In genomic region chr3:184336484-184337230, GRCh38 we compare ENCODE assay signal across 8 cellular contexts.
DNase-seq lines count a peak whose midpoint lies in the region; ATAC-seq and TF ChIP-seq lines count a peak whose summit lies in the region.

No MANE protein-coding gene starts in this region.

- TF ChIP-seq POLR2A in GM18505 (IDR thresholded peaks at IDR 0.05; ENCODE audit: borderline replicate concordance, extremely low read depth, insufficient read depth, insufficient read length) = no peak

- H3K36me3 Mint-ChIP-seq in stimulated activated naive CD8-positive, alpha-beta T cell treated with anti-CD3 and anti-CD28 coated beads, Interleukin-15, Interleukin-2, amounts not matched to agents 100 ng/mL and 50 ng/mL, for 24 hours (ENCODE audit: low read depth) = peaks cover 37% of the 10 kb centered on the region
- peaks cover 4% of the 10 kb centered on the region for H3K36me3 Mint-ChIP-seq in activated naive CD8-positive, alpha-beta T cell

- ATAC-seq in stimulated activated naive CD8-positive, alpha-beta T cell treated with anti-CD3 and anti-CD28 coated beads, Interleukin-15, Interleukin-2, amounts not matched to agents 100 U/mL and 50 U/mL, for 24 hours = no peak
- ATAC-seq in GM18505 (IDR thresholded peaks at IDR 0.05; ENCODE audit: unreplicated experiment) = no peak

- peak overlapping the region; percentile 81 for H3K27ac Mint-ChIP-seq in stimulated activated naive CD8-positive, alpha-beta T cell treated with anti-CD3 and anti-CD28 coated beads, Interleukin-15, Interleukin-2, amounts not matched to agents 100 ng/mL and 50 ng/mL, for 24 hours
- peak overlapping the region; percentile 86 for H3K27ac Mint-ChIP-seq in activated naive CD8-positive, alpha-beta T cell

- H3K27me3 Mint-ChIP-seq in stimulated activated naive CD8-positive, alpha-beta T cell treated with anti-CD3 and anti-CD28 coated beads, Interleukin-15, Interleukin-2, amounts not matched to agents 100 ng/mL and 50 ng/mL, for 24 hours = no peaks in the 10 kb centered on the region
- no peaks in the 10 kb centered on the region for H3K27me3 Mint-ChIP-seq in activated naive CD8-positive, alpha-beta T cell

- peak overlapping the region; percentile 88 for H3K4me3 Mint-ChIP-seq in stimulated activated naive CD8-positive, alpha-beta T cell treated with anti-CD3 and anti-CD28 coated beads, Interleukin-15, Interleukin-2, amounts not matched to agents 100 ng/mL and 50 ng/mL, for 24 hours
- peak overlapping the region; percentile 92 for H3K4me3 Mint-ChIP-seq in activated naive CD8-positive, alpha-beta T cell

- peaks cover 59% of the 10 kb centered on the region for H3K4me1 Mint-ChIP-seq in stimulated activated naive CD8-positive, alpha-beta T cell treated with anti-CD3 and anti-CD28 coated beads, Interleukin-15, Interleukin-2, amounts not matched to agents 100 ng/mL and 50 ng/mL, for 24 hours (ENCODE audit: low read depth)
- H3K4me1 Mint-ChIP-seq in activated naive CD8-positive, alpha-beta T cell (ENCODE audit: low read depth) = peaks cover 56% of the 10 kb centered on the region

- no peaks in the 10 kb centered on the region for H3K9me3 Mint-ChIP-seq in stimulated activated naive CD8-positive, alpha-beta T cell treated with anti-CD3 and anti-CD28 coated beads, Interleukin-15, Interleukin-2, amounts not matched to agents 100 ng/mL and 50 ng/mL, for 24 hours
- no peaks in the 10 kb centered on the region for H3K9me3 Mint-ChIP-seq in activated naive CD8-positive, alpha-beta T cell (ENCODE audit: low read depth)

- DNase-seq in stimulated activated naive CD8-positive, alpha-beta T cell treated with anti-CD3 and anti-CD28 coated beads, Interleukin-15, Interleukin-2, amounts not matched to agents 100 U/mL and 50 U/mL, for 24 hours = no peak
- peak; percentile 59 for DNase-seq in NCI-H146 (lab: John Stamatoyannopoulos, UW)
- DNase-seq in globus pallidus (ENCODE audit: low spot score) = peak; percentile 85
- DNase-seq in nucleus accumbens (lab: John Stamatoyannopoulos, UW) = peak in 43 of 56 donors; percentile 18 to 79 (median 53)
- DNase-seq in kidney glomerular epithelial cell (lab: John Stamatoyannopoulos, UW) = no peak

Comparison
In these comparisons a context has a peak if more than half of its experiments do, and no peak if none do; other contexts are left out.
1. DNase-seq: peak in NCI-H146 (single experiment), globus pallidus (single experiment) and nucleus accumbens (43 of 56); none in stimulated activated naive CD8-positive, alpha-beta T cell treated with anti-CD3 and anti-CD28 coated beads, Interleukin-15, Interleukin-2, amounts not matched to agents 100 U/mL and 50 U/mL, for 24 hours (single experiment) and kidney glomerular epithelial cell (single experiment).